In the genomic region with DNA sequence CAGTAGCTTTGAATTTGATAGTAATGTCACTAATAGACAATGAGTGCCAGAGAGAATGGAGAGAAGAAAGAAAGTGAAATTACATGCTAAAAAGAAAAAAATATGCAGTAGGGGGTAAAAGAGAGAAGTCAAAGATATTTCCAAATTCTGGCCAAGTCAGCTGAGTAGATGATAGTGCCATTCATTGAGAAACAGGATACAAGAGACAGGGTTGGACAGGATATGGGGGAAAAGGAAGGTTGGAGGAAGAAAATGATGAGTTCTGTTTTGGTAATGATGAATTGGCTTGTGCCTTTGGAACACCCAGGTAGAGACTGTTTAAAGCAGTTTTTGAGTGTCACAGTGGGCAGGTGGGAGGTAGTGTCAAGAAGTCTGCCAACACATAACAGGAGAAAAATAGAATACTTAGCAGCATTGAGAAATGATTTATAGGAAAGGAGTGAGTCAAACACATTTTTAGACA, we compare ENCODE assay signal across 12 cellular contexts.
DNase-seq lines count a peak whose midpoint lies in the region; ATAC-seq and TF ChIP-seq lines count a peak whose summit lies in the region.
"Had no signal": no experiment of that assay in that cellular context is flagged by ENCODE, and none has a peak within 500 bp of the region (broad histone marks: within the 10 kb centered on the region; RNA-seq: fewer than 3 reads in every experiment).

No MANE protein-coding gene starts in this region.

- H4K20me1 ChIP-seq in IMR-90 (ENCODE audit: insufficient read depth, low read length), result no peaks in the 10 kb centered on the region
- no peaks in the 10 kb centered on the region for H4K20me1 ChIP-seq in fibroblast of lung (ENCODE audit: control insufficient read depth, extremely low read depth, insufficient read depth, low read length)

- H2BK15ac ChIP-seq in IMR-90 (ENCODE audit: low read depth, low read length), result peak overlapping the region; percentile 97

- no peaks in the 10 kb centered on the region for H3K36me3 ChIP-seq in IMR-90 (ENCODE audit: control insufficient read depth, insufficient read depth, low read length)
- no peaks in the 10 kb centered on the region for H3K36me3 ChIP-seq in RWPE2 (ENCODE audit: low read depth)
- no peaks in the 10 kb centered on the region for H3K36me3 ChIP-seq in fibroblast of lung (ENCODE audit: control insufficient read depth, insufficient read depth, low read length)
- no peaks in the 10 kb centered on the region for H3K36me3 ChIP-seq in tibial artery
- H3K36me3 ChIP-seq in A673 (ENCODE audit: insufficient read depth, low read length, poor library complexity, severe bottlenecking), result no peaks in the 10 kb centered on the region
- no peaks in the 10 kb centered on the region for H3K36me3 ChIP-seq in gastrocnemius medialis

- peak overlapping the region; percentile 61 for H4K91ac ChIP-seq in IMR-90 (ENCODE audit: insufficient read depth, low read depth, low read length)

- H3K4ac ChIP-seq in IMR-90 (ENCODE audit: low read depth, low read length), result peak overlapping the region; percentile 87

- H3K4me3 ChIP-seq in IMR-90 (ENCODE audit: insufficient read depth, low read depth, low read length) (no peak overlapping the region), RWPE2 (ENCODE audit: severe bottlenecking) (no peak overlapping the region), fibroblast of lung (replicated peaks in 1 of 4; ENCODE audit: control extremely low read depth in 1 of 4, insufficient read depth in 1 of 4, low read depth in 3 of 4, low read length in 4 of 4) (no peak overlapping the region), tibial artery (no peak overlapping the region), A673 (ENCODE audit: low read depth, low read length, poor library complexity, severe bottlenecking) (no peak overlapping the region), gastrocnemius medialis (no peak overlapping the region)

- peak overlapping the region; percentile 73; the same call in 1 of the 2 replicates for H2AK5ac ChIP-seq in IMR-90 (ENCODE audit: low read depth, low read length)

- H3K9ac ChIP-seq in IMR-90 (ENCODE audit: low read depth, low read length) (no peak overlapping the region), fibroblast of lung (ENCODE audit: insufficient read depth, low read length) (no peak overlapping the region)

- no peak for ATAC-seq in IMR-90 (ENCODE audit: low read depth)
- ATAC-seq in RWPE2 (ENCODE audit: low read depth), result no peak
- ATAC-seq in HG02642 (IDR thresholded peaks at IDR 0.05; ENCODE audit: poor library complexity, unreplicated experiment), result no peak
- no peak for ATAC-seq in gastrocnemius medialis

- H3K79me1 ChIP-seq in IMR-90 (ENCODE audit: low read depth in 1 of 2, low read length in 2 of 2), result no peaks in the 10 kb centered on the region

- no peak for DNase-seq in IMR-90
- no peak for DNase-seq in RWPE2 (ENCODE audit: low spot score)
- no peak for DNase-seq in fibroblast of lung (ENCODE audit: low read depth in 2 of 2)
- DNase-seq in tibial artery, result no peak
- DNase-seq in A673 (ENCODE audit: low spot score), result no peak
- no peak for DNase-seq in gastrocnemius medialis
- DNase-seq in NCI-H1092 (lab: John Stamatoyannopoulos, UW), result no peak
- DNase-seq: activated effector memory CD4-positive, alpha-beta T cell treated with anti-CD3 and anti-CD28 coated beads, Interleukin-2, amount 50 U/mL, for 16 hours; CD4-positive, alpha-beta memory T cell; NCI-H1092 treated with DMSO at 0.1 percent for 48 hours; stimulated activated CD4-positive, alpha-beta T cell treated with anti-CD3 and anti-CD28 coated beads, Interleukin-2, amount 100 ng/mL, for 24 hours had no signal

- peaks cover 12% of the 10 kb centered on the region for H3K9me1 ChIP-seq in IMR-90 (ENCODE audit: insufficient read depth, low read length)

- POLR2A ChIA-PET in IMR-90 (lab: Charles Lee; ENCODE audit: unreplicated experiment), result no interaction called here
- POLR2A ChIA-PET in A673 (lab: Charles Lee; ENCODE audit: low non-redundant PET), result interaction anchor here (0.6 kb wide), 1 partner anchor 12 kb away, joined by 5 read pairs; no protein-coding TSS in a partner anchor

- intact Hi-C loops in IMR-90 (cut with micrococcal nuclease) (no loop called here), tibial artery (cut with DNase I; ENCODE audit: low total_unique reads) (no loop called here), A673 (cut with micrococcal nuclease; ENCODE audit: unreplicated experiment) (no loop called here), gastrocnemius medialis (cut with DNase I; ENCODE audit: low total_unique reads) (no loop called here)

- no peak for TF ChIP-seq CTCF in IMR-90 (conservative IDR thresholded peaks at IDR 0.05; ENCODE audit: low read depth, low read length)
- no peak for TF ChIP-seq CTCF in RWPE2 (IDR thresholded peaks at IDR 0.05; ENCODE audit: poor library complexity, severe bottlenecking)
- TF ChIP-seq CTCF in fibroblast of lung (conservative IDR thresholded peaks at IDR 0.05 in 1 of 2, IDR thresholded peaks at IDR 0.05 in 1 of 2; ENCODE audit: low read depth in 1 of 2, low read length in 2 of 2), result no peak
- TF ChIP-seq CTCF in tibial artery (IDR thresholded peaks at IDR 0.05), result no peak
- no peak for TF ChIP-seq CTCF in A673 (conservative IDR thresholded peaks at IDR 0.05; ENCODE audit: low read depth, low read length)
- no peak for TF ChIP-seq CTCF in gastrocnemius medialis (IDR thresholded peaks at IDR 0.05 in 4 of 5, conservative IDR thresholded peaks at IDR 0.05 in 1 of 5)

- H3K9me3 ChIP-seq in IMR-90 (ENCODE audit: control insufficient read depth, insufficient read depth, low read length) (no peaks in the 10 kb centered on the region), RWPE2 (ENCODE audit: severe bottlenecking) (no peaks in the 10 kb centered on the region), fibroblast of lung (ENCODE audit: control insufficient read depth, insufficient read depth, low read depth, low read length) (no peaks in the 10 kb centered on the region), tibial artery (no peaks in the 10 kb centered on the region), A673 (ENCODE audit: low read depth, low read length, poor library complexity, severe bottlenecking) (no peaks in the 10 kb centered on the region), gastrocnemius medialis (no peaks in the 10 kb centered on the region)

- H3K4me2 ChIP-seq in IMR-90 (ENCODE audit: low read depth, low read length), result no peak overlapping the region
- peak overlapping the region; percentile 33 for H3K4me2 ChIP-seq in fibroblast of lung (ENCODE audit: extremely low read depth, insufficient read depth, low read length)

- peak overlapping the region in 1 of 2 experiments; percentile 71; a peak in 3 of 4 replicates for H4K8ac ChIP-seq in IMR-90 (ENCODE audit: low read depth in 2 of 2, low read length in 2 of 2)

- peak overlapping the region; percentile 52 for H3K23ac ChIP-seq in IMR-90 (ENCODE audit: low read depth, low read length)

- H3K27ac ChIP-seq in IMR-90 (ENCODE audit: insufficient read depth, low read length), result peak overlapping the region; percentile 48; the same call in 1 of the 2 replicates
- H3K27ac ChIP-seq in RWPE2 (ENCODE audit: poor library complexity, severe bottlenecking), result peak overlapping the region; percentile 94
- peak overlapping the region; percentile 42 for H3K27ac ChIP-seq in fibroblast of lung (ENCODE audit: insufficient read depth, low read length)
- peak overlapping the region; percentile 69 to 79 for H3K27ac ChIP-seq in tibial artery
- H3K27ac ChIP-seq in A673 (ENCODE audit: low read depth, low read length, poor library complexity, severe bottlenecking), result no peak overlapping the region
- H3K27ac ChIP-seq in gastrocnemius medialis, result no peak overlapping the region

- peak overlapping the region; percentile 84; the same call in 1 of the 2 replicates for H4K5ac ChIP-seq in IMR-90 (ENCODE audit: low read depth, low read length)

- peak overlapping the region; percentile 93 for H2BK120ac ChIP-seq in IMR-90 (ENCODE audit: low read depth, low read length)

- peak overlapping the region; percentile 93 for H3K18ac ChIP-seq in IMR-90 (ENCODE audit: low read depth, low read length)

- dilution Hi-C loops in IMR-90 (cut with HindIII; ENCODE audit: low sequenced_read_pairs, unreplicated experiment), result no loop called here

- TF ChIP-seq POLR2A in IMR-90 (IDR thresholded peaks at IDR 0.05; ENCODE audit: low read depth, low read length), result no peak
- no peak for TF ChIP-seq POLR2A in gastrocnemius medialis (IDR thresholded peaks at IDR 0.05)

- peak overlapping the region; percentile 91 for H3K14ac ChIP-seq in IMR-90 (replicated peaks; ENCODE audit: low read depth, low read length)

- in situ Hi-C loops in IMR-90 (cut with MboI; ENCODE audit: low sequenced_read_pairs) (no loop called here), gastrocnemius medialis (cut with MboI; ENCODE audit: low sequenced_read_pairs in 4 of 4) (no loop called here)

- TF ChIP-seq RAD21 in IMR-90 (IDR thresholded peaks at IDR 0.05; ENCODE audit: low read length), result no peak

- CTCF ChIA-PET in IMR-90 (lab: Yijun Ruan, JAX) (no interaction called here), A673 (lab: Charles Lee) (no interaction called here)

- H3K27me3 ChIP-seq in IMR-90 (ENCODE audit: control insufficient read depth, insufficient read depth, low read length) (no peaks in the 10 kb centered on the region), RWPE2 (ENCODE audit: insufficient read depth, poor library complexity, severe bottlenecking) (no peaks in the 10 kb centered on the region), fibroblast of lung (ENCODE audit: control insufficient read depth, insufficient read depth, low read length) (no peaks in the 10 kb centered on the region), tibial artery (no peaks in the 10 kb centered on the region), A673 (replicated peaks; ENCODE audit: insufficient read depth, low read depth, low read length, poor library complexity) (no peaks in the 10 kb centered on the region), gastrocnemius medialis (no peaks in the 10 kb centered on the region)

- H2BK5ac ChIP-seq in IMR-90 (ENCODE audit: low read depth, low read length, poor library complexity, severe bottlenecking), result peak overlapping the region; percentile 63

- no peak overlapping the region for H3K56ac ChIP-seq in IMR-90 (ENCODE audit: extremely low read depth, insufficient read depth, low read length)

- no peaks in the 10 kb centered on the region for H3K79me2 ChIP-seq in fibroblast of lung (ENCODE audit: control insufficient read depth, insufficient read depth, low read length)

- peaks cover 18% of the 10 kb centered on the region for H3K4me1 ChIP-seq in IMR-90 (ENCODE audit: control insufficient read depth, insufficient read depth, low read length)
- peaks cover 34% of the 10 kb centered on the region for H3K4me1 ChIP-seq in RWPE2 (ENCODE audit: insufficient read depth, poor library complexity, severe bottlenecking)
- peaks cover 18% of the 10 kb centered on the region for H3K4me1 ChIP-seq in fibroblast of lung (ENCODE audit: control insufficient read depth, extremely low read depth, insufficient read depth, low read length)
- peaks cover 0 to 73% (median 36%) of the 10 kb centered on the region in 4 donors for H3K4me1 ChIP-seq in tibial artery
- peaks cover 22% of the 10 kb centered on the region for H3K4me1 ChIP-seq in A673 (ENCODE audit: insufficient read depth, low read length, poor library complexity, severe bottlenecking)
- peaks cover 0 to 4% of the 10 kb centered on the region in 2 donors for H3K4me1 ChIP-seq in gastrocnemius medialis

- no TSS peak for BruUV-seq in IMR-90 (replicated peaks; lab: Mats Ljungman, UMichigan)
- BruUV-seq in A673 (replicated peaks; lab: Mats Ljungman, UMichigan), result no TSS peak

- H2AK9ac ChIP-seq in IMR-90 (replicated peaks; ENCODE audit: low read depth, low read length, poor library complexity), result no peak overlapping the region

- H2BK20ac ChIP-seq in IMR-90 (ENCODE audit: low read depth, low read length), result peak overlapping the region; percentile 94

- H2AFZ ChIP-seq in IMR-90 (replicated peaks; ENCODE audit: low read length, poor library complexity) (no peak overlapping the region), fibroblast of lung (ENCODE audit: low read length) (no peak overlapping the region)

Comparison
In these comparisons a context has a peak if more than half of its experiments do, and no peak if none do; other contexts are left out.
1. H3K27ac ChIP-seq: peak in IMR-90 (single experiment), RWPE2 (single experiment), fibroblast of lung (single experiment) and tibial artery (2 of 2); none in A673 (single experiment) and gastrocnemius medialis (0 of 4).